1 cellular context compared by ENCODE assay signal in genomic region chr3:143590660-143591059, GRCh38.
A peak's percentile ranks its signal among the peaks of the same experiment; 100 is the strongest.
TF ChIP-seq lines count a peak whose summit lies in the region.

No MANE protein-coding gene starts in this region.

TF ChIP-seq in K562, 482 proteins besides CTCF, POLR2A, EP300 and RAD21 (continued from another document and continues in another):
- TF ChIP-seq ZNF24 (IDR thresholded peaks at IDR 0.05) (0 out of 2 replicates have a peak, but pooled peaks have one; percentile 29), PRPF4 (IDR thresholded peaks at IDR 0.05; ENCODE audit: insufficient read depth, low read depth, low read length, poor library complexity, severe bottlenecking) (no peak), SMARCA4 (IDR thresholded peaks at IDR 0.05) (peak; percentile 56), ZNF766 (CRISPR knock-in tag; conservative IDR thresholded peaks at IDR 0.05) (peak; percentile 34; the same call in 1 of the 2 replicates), ZMIZ1 (IDR thresholded peaks at IDR 0.05; ENCODE audit: low read depth in 2 of 2, low read length in 2 of 2) (0 out of 4 replicates have a peak, but pooled peaks of 1 of the 2 experiments have one; percentile 32), HNRNPLL (IDR thresholded peaks at IDR 0.05; ENCODE audit: low read depth, low read length, poor library complexity, severe bottlenecking) (no peak), TFE3 (CRISPR knock-in tag; IDR thresholded peaks at IDR 0.05) (no peak), PRDM10 (IDR thresholded peaks at IDR 0.05; ENCODE audit: partially characterized antibody) (no peak), HNRNPH1 (optimal IDR thresholded peaks at IDR 0.05; ENCODE audit: low read depth, low read length) (no peak), CREB1 (IDR thresholded peaks at IDR 0.05) (peak; percentile 47; the same call in 1 of the 2 replicates), CREB1 (CRISPR knock-in tag; IDR thresholded peaks at IDR 0.05) (no peak), FOXJ2 (tag; IDR thresholded peaks at IDR 0.05) (peak; percentile 84; the same call in 1 of the 2 replicates), ZNF384 (IDR thresholded peaks at IDR 0.05; ENCODE audit: low read depth, low read length) (peak; percentile 98), ZNF589 (CRISPR knock-in tag; IDR thresholded peaks at IDR 0.05; ENCODE audit: low read depth) (no peak), RAD51 (IDR thresholded peaks at IDR 0.05; ENCODE audit: borderline replicate concordance, low read depth) (no peak), KDM5B (IDR thresholded peaks at IDR 0.05; ENCODE audit: insufficient replicate concordance, low read depth, low read length) (no peak), DPF2 (IDR thresholded peaks at IDR 0.05) (peak; percentile 72), MAFG (tag; conservative IDR thresholded peaks at IDR 0.05) (0 out of 2 replicates have a peak, but pooled peaks have one; percentile 14), PTTG1 (tag; IDR thresholded peaks at IDR 0.05; ENCODE audit: low read depth) (no peak), ZNF507 (tag; conservative IDR thresholded peaks at IDR 0.05) (no peak), RFX5 (IDR thresholded peaks at IDR 0.05; ENCODE audit: low read depth, low read length) (no peak), CREM (IDR thresholded peaks at IDR 0.05; ENCODE audit: low read depth) (no peak), ZNF398 (CRISPR knock-in tag; IDR thresholded peaks at IDR 0.05) (no peak), FOXK2 (conservative IDR thresholded peaks at IDR 0.05 in 1 of 2, IDR thresholded peaks at IDR 0.05 in 1 of 2; ENCODE audit: low read depth in 2 of 2) (peak; percentile 69 to 76), ZBTB11 (CRISPR knock-in tag; IDR thresholded peaks at IDR 0.05) (0 out of 6 replicates have a peak, but pooled peaks of 1 of the 3 experiments have one; percentile 46), KLF13 (tag; IDR thresholded peaks at IDR 0.05; ENCODE audit: borderline replicate concordance, low read depth) (no peak), PML (IDR thresholded peaks at IDR 0.05; ENCODE audit: low read length) (peak; percentile 62; the same call in 1 of the 2 replicates), TRIM24 (IDR thresholded peaks at IDR 0.05) (peak; percentile 63 to 72), TCF15 (CRISPR knock-in tag; IDR thresholded peaks at IDR 0.05) (no peak), BDP1 (IDR thresholded peaks at IDR 0.05; ENCODE audit: insufficient read depth, insufficient read length) (no peak), THRB (CRISPR knock-in tag; conservative IDR thresholded peaks at IDR 0.05) (no peak), CBFA2T2 (conservative IDR thresholded peaks at IDR 0.05) (peak; percentile 85), NR2C1 (IDR thresholded peaks at IDR 0.05) (no peak), NR2C1 (tag; IDR thresholded peaks at IDR 0.05) (no peak), SRSF7 (optimal IDR thresholded peaks at IDR 0.05; ENCODE audit: low read depth, low read length) (no peak), PHF20 (IDR thresholded peaks at IDR 0.05; ENCODE audit: partially characterized antibody) (no peak), EP400 (IDR thresholded peaks at IDR 0.05) (no peak), HMGN3 (IDR thresholded peaks at IDR 0.05; ENCODE audit: borderline replicate concordance, extremely low read depth, insufficient read length, low read depth, low read length) (no peak), BRD4 (IDR thresholded peaks at IDR 0.05) (no peak), ZNF212 (CRISPR knock-in tag; IDR thresholded peaks at IDR 0.05) (no peak), FOXP1 (CRISPR knock-in tag; IDR thresholded peaks at IDR 0.05) (no peak), KAT8 (IDR thresholded peaks at IDR 0.05; ENCODE audit: low read depth) (no peak)
